ENCODE assay signal across 1 cellular context in genomic region chr7:2041496-2042367, GRCh38.
TF ChIP-seq lines count a peak whose summit lies in the region.

No MANE protein-coding gene starts in this region.

TF ChIP-seq in WTC11, 78 proteins besides CTCF, POLR2A, EP300 and RAD21 (continued from another document):
- TF ChIP-seq PRDM15 (CRISPR knock-in tag; IDR thresholded peaks at IDR 0.05): no peak
- TF ChIP-seq GRHL2 (CRISPR knock-in tag; IDR thresholded peaks at IDR 0.05; ENCODE audit: insufficient replicate concordance, severe bottlenecking): no peak
- no peak for TF ChIP-seq ZNF263 (CRISPR knock-in tag; IDR thresholded peaks at IDR 0.05; ENCODE audit: low read depth)
- TF ChIP-seq USF2 (CRISPR knock-in tag; IDR thresholded peaks at IDR 0.05): no peak
- TF ChIP-seq TCF7 (CRISPR knock-in tag; IDR thresholded peaks at IDR 0.05; ENCODE audit: low read depth): no peak
- TF ChIP-seq ERG (CRISPR knock-in tag; IDR thresholded peaks at IDR 0.05): no peak
- no peak for TF ChIP-seq TP53 (CRISPR knock-in tag; IDR thresholded peaks at IDR 0.05)
- TF ChIP-seq SMAD4 (CRISPR knock-in tag; IDR thresholded peaks at IDR 0.05): no peak
